Comparison of ENCODE assay signal across 19 cellular contexts in the genomic region with DNA sequence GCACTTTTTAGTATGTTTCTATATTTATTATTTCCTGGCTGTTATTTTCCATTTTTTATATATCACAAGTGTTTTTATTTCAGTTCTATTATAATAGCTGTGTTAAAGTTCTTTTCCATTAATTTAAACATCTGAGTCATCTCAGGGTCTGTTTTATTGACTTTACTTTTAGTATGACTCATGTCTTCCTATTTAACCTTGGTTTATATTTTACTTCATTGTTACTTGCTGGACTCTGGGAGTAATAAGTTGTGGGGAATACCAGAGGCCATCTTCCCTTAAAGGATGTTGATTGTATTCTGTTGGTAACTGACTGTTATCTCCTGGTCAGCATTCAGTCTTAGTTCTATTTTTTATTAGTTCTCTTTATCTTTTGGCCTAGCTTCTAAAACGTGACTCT.
DNase-seq lines count a peak whose midpoint lies in the region; ATAC-seq, FAIRE-seq and TF ChIP-seq lines count a peak whose summit lies in the region.
"Had no signal": no experiment of that assay in that cellular context is flagged by ENCODE, and none has a peak within 500 bp of the region (broad histone marks: within the 10 kb centered on the region; RNA-seq: fewer than 3 reads in every experiment).

No MANE protein-coding gene starts in this region.

- no peak overlapping the region for H2AFZ ChIP-seq in H1 (ENCODE audit: low read length)

- H4K8ac ChIP-seq in H1 (ENCODE audit: extremely low read depth, insufficient read depth, low read length) = no peak overlapping the region

- H2BK15ac ChIP-seq in H1 (ENCODE audit: low read length) = no peak overlapping the region

- no peak overlapping the region for H3K9ac ChIP-seq in H1 (replicated peaks in 1 of 4; ENCODE audit: extremely low read depth in 1 of 4, low read depth in 3 of 4, low read length in 3 of 4)

- no peak overlapping the region for H3K18ac ChIP-seq in H1 (ENCODE audit: extremely low read depth, low read length)

- no peaks in the 10 kb centered on the region for H4K20me1 ChIP-seq in H1 (replicated peaks in 1 of 2; ENCODE audit: control insufficient read depth in 1 of 2, insufficient read depth in 2 of 2, low read length in 2 of 2)

- FAIRE-seq in H1 (lab: Jason Lieb, UNC) = no peak

- intact Hi-C loops in mucosa of descending colon (cut with DNase I, micrococcal nuclease) = no loop called here

- H3K27ac ChIP-seq in RWPE1 (no peak overlapping the region), H1 (ENCODE audit: low read depth, low read length) (no peak overlapping the region)
- H3K27ac ChIP-seq: gastrocnemius medialis, upper lobe of right lung had no signal

- H2BK20ac ChIP-seq in H1 (ENCODE audit: low read length) = no peak overlapping the region

- peak overlapping the region; percentile 57 for H4K5ac ChIP-seq in H1 (ENCODE audit: insufficient read length, low read depth, low read length)

- H3K27me3 ChIP-seq in H1 (replicated peaks in 1 of 4; ENCODE audit: control insufficient read depth in 3 of 4, extremely low read depth in 1 of 4, insufficient read depth in 3 of 4, low read length in 3 of 4) = no peaks in the 10 kb centered on the region
- H3K27me3 ChIP-seq: gastrocnemius medialis, upper lobe of right lung had no signal

- H3K36me3 ChIP-seq in H1 (ENCODE audit: control insufficient read depth in 2 of 4, insufficient read depth in 4 of 4, low read length in 3 of 4) (no peaks in the 10 kb centered on the region), mucosa of descending colon (ENCODE audit: low read depth) (no peaks in the 10 kb centered on the region)
- H3K36me3 ChIP-seq: gastrocnemius medialis, upper lobe of right lung had no signal

- H3K23me2 ChIP-seq in H1 (ENCODE audit: low read depth, low read length) = no peaks in the 10 kb centered on the region

- no peak overlapping the region for H3K4me2 ChIP-seq in H1 (ENCODE audit: insufficient read depth in 1 of 2, low read depth in 2 of 2, low read length in 2 of 2)

- 83% methylated on average over 1 of the region's 1 CpG; no CpG with 5 or more reads in 1 of the 2 experiments for WGBS in H1 (ENCODE audit: extremely low coverage in 1 of 2, insufficient coverage in 1 of 2, insufficient read length in 1 of 2, insufficient replicate concordance in 2 of 2, low coverage in 1 of 2, low lambda C conversion rate in 2 of 2, missing lambda C conversion rate in 1 of 2), 2 experiments

- ATAC-seq in mucosa of descending colon (peak; percentile 32), GM21360 (IDR thresholded peaks at IDR 0.05; ENCODE audit: unreplicated experiment) (no peak), GM18520 (IDR thresholded peaks at IDR 0.05; ENCODE audit: unreplicated experiment) (no peak)
- ATAC-seq: activated CD8-positive, alpha-beta memory T cell treated with anti-CD3 and anti-CD28 coated beads, Interleukin-2, amount 10 ng/mL, durations not matched to agents 7 days and 5 days; gastrocnemius medialis; sciatic nerve; upper lobe of right lung had no signal

- no peak overlapping the region for H2BK5ac ChIP-seq in H1 (ENCODE audit: low read depth, low read length)

- H3K14ac ChIP-seq in H1 (ENCODE audit: insufficient read length) = no peak overlapping the region

- H2BK12ac ChIP-seq in H1 (ENCODE audit: low read depth, low read length) = no peak overlapping the region

- CTCF ChIA-PET in RWPE1 (lab: Yijun Ruan, JAX) = no interaction called here
- CTCF ChIA-PET in H1 (lab: Charles Lee; ENCODE audit: partially characterized antibody) = no interaction called here

- H3K4me1 ChIP-seq in H1 (replicated peaks in 1 of 4; ENCODE audit: control insufficient read depth in 3 of 4, insufficient read depth in 4 of 4, low read length in 3 of 4) (peaks cover 0 to 2% (median 0%) of the 10 kb centered on the region in 4 experiments; a peak in 1 of 7 replicates), mucosa of descending colon (ENCODE audit: low read depth) (no peaks in the 10 kb centered on the region)
- H3K4me1 ChIP-seq: gastrocnemius medialis, upper lobe of right lung had no signal

- TF ChIP-seq CTCF in RWPE1 (conservative IDR thresholded peaks at IDR 0.05; ENCODE audit: low read depth) = no peak
- no peak for TF ChIP-seq CTCF in H1 (IDR thresholded peaks at IDR 0.05; ENCODE audit: control extremely low read depth in 1 of 3, insufficient read depth in 1 of 3, low read depth in 1 of 3, low read length in 3 of 3)
- no peak for TF ChIP-seq CTCF in mucosa of descending colon (IDR thresholded peaks at IDR 0.05)

- no peak for TF ChIP-seq POLR2A in H1 (IDR thresholded peaks at IDR 0.05; ENCODE audit: control extremely low read depth in 1 of 2, low read depth in 2 of 2, low read length in 2 of 2)

- H3K4me3 ChIP-seq in H1 (ENCODE audit: extremely low read depth in 1 of 4, insufficient read depth in 2 of 4, low read depth in 3 of 4, low read length in 4 of 4) (no peak overlapping the region), mucosa of descending colon (no peak overlapping the region)
- H3K4me3 ChIP-seq: gastrocnemius medialis, upper lobe of right lung had no signal

- POLR2A ChIA-PET in RWPE1 (lab: Yijun Ruan, JAX; ENCODE audit: low non-redundant PET) (no interaction called here), H1 (lab: Charles Lee; ENCODE audit: partially characterized antibody) (no interaction called here)

- no peak for TF ChIP-seq RAD21 in H1 (IDR thresholded peaks at IDR 0.05 in 1 of 2, conservative IDR thresholded peaks at IDR 0.05 in 1 of 2; ENCODE audit: low read depth in 2 of 2, low read length in 2 of 2)

- H3K4ac ChIP-seq in H1 (replicated peaks; ENCODE audit: insufficient read length, low read depth, low read length) = no peak overlapping the region

- DNase-seq in DMS53 (lab: John Stamatoyannopoulos, UW) = peak; percentile 59
- DNase-seq in RWPE1 (ENCODE audit: low spot score) = peak; percentile 26
- DNase-seq in H1 (ENCODE audit: low read depth in 1 of 2, low spot score in 2 of 2) = no peak
- DNase-seq in mucosa of descending colon = no peak
- no peak for DNase-seq in KG1 (lab: John Stamatoyannopoulos, UW)
- no peak for DNase-seq in DMS 273 treated with DMSO at 0.1 percent for 48 hours (lab: John Stamatoyannopoulos, UW)
- DNase-seq: activated CD8-positive, alpha-beta memory T cell treated with anti-CD3 and anti-CD28 coated beads, Interleukin-2, amount 10 ng/mL, durations not matched to agents 7 days and 5 days; CD4-positive, alpha-beta memory T cell; endodermal cell; gastrocnemius medialis; HCEC 1CT; KBM-7; NCI-H1417; NCI-H748 treated with DMSO at 0.1 percent for 48 hours; OCI-M1; upper lobe of right lung had no signal

- TF ChIP-seq EP300 in H1 (IDR thresholded peaks at IDR 0.05; ENCODE audit: borderline replicate concordance in 1 of 2, low read depth in 2 of 2, low read length in 2 of 2) = no peak

- H3K9me3 ChIP-seq in H1 (ENCODE audit: insufficient read depth in 2 of 2, low read depth in 1 of 2, low read length in 1 of 2) (peaks cover 0 to 2% of the 10 kb centered on the region in 2 experiments; a peak in 1 of 4 replicates), mucosa of descending colon (no peaks in the 10 kb centered on the region)
- H3K9me3 ChIP-seq: upper lobe of right lung had no signal

- H3K79me2 ChIP-seq in H1 (ENCODE audit: control insufficient read depth in 1 of 2, insufficient read depth in 2 of 2, low read length in 2 of 2) = no peaks in the 10 kb centered on the region

- H3K79me1 ChIP-seq in H1 (ENCODE audit: low read depth, low read length) = no peaks in the 10 kb centered on the region

- no peak overlapping the region for H3K56ac ChIP-seq in H1 (replicated peaks; ENCODE audit: insufficient read length, low read depth, low read length)

- no peak overlapping the region for H2AK5ac ChIP-seq in H1 (ENCODE audit: low read depth, low read length)

- no peak overlapping the region for H3K23ac ChIP-seq in H1 (ENCODE audit: insufficient read length)

- no peak overlapping the region for H4K91ac ChIP-seq in H1 (replicated peaks; ENCODE audit: insufficient read length, low read length)

- H2BK120ac ChIP-seq in H1 (replicated peaks; ENCODE audit: low read depth, low read length) = no peak overlapping the region

TF ChIP-seq in H1, 55 proteins besides CTCF, POLR2A, EP300 and RAD21:
- TF ChIP-seq CBX5 (IDR thresholded peaks at IDR 0.05; ENCODE audit: low read depth, low read length) (no peak), SP2 (IDR thresholded peaks at IDR 0.05; ENCODE audit: low read length) (no peak), ASH2L (IDR thresholded peaks at IDR 0.05; ENCODE audit: low read length) (no peak), YY1 (IDR thresholded peaks at IDR 0.05; ENCODE audit: low read depth, low read length) (no peak)

Comparison
In these comparisons a context has a peak if more than half of its experiments do, and no peak if none do; other contexts are left out.
1. DNase-seq: peak in DMS53 (single experiment) and RWPE1 (single experiment); none in H1 (0 of 2), mucosa of descending colon (0 of 3), KG1 (single experiment) and DMS 273 treated with DMSO at 0.1 percent for 48 hours (single experiment).